11 cellular contexts compared by ENCODE assay signal in genomic region chr1:45305231-45305630, GRCh38. TPM values are rescaled to one million over a fixed set of nuclear protein-coding genes. Genes with fewer than 3 reads are reported as not detected.
DNase-seq lines count a peak whose midpoint lies in the region; ATAC-seq and TF ChIP-seq lines count a peak whose summit lies in the region.
"Had no signal": no experiment of that assay in that cellular context is flagged by ENCODE, and none has a peak within 500 bp of the region (broad histone marks: within the 10 kb centered on the region; RNA-seq: fewer than 3 reads in every experiment).

No MANE protein-coding gene starts in this region.

- no peaks in the 10 kb centered on the region for H3K27me3 ChIP-seq in BLaER1

- peaks cover 68% of the 10 kb centered on the region for H3K4me1 ChIP-seq in BLaER1

- H3K27ac ChIP-seq in BLaER1: peak overlapping the region; percentile 91
- H3K27ac ChIP-seq: WERI-Rb-1 had no signal

- no peak overlapping the region for H3K9ac ChIP-seq in BLaER1

- ATAC-seq in memory B cell (ENCODE audit: low read depth) (no peak), GM21786 (IDR thresholded peaks at IDR 0.05; ENCODE audit: unreplicated experiment) (no peak)

- in situ Hi-C loops in G401 (cut with HindIII; ENCODE audit: low sequenced_read_pairs): no loop called here

- peak overlapping the region; percentile 98 for H3K4me2 ChIP-seq in BLaER1

- no peaks in the 10 kb centered on the region for H3K9me3 Mint-ChIP-seq in activated CD4-positive, alpha-beta memory T cell treated with anti-CD3 and anti-CD28 coated beads, Interleukin-2, amount 10 ng/mL, durations not matched to agents 7 days and 5 days
- no peaks in the 10 kb centered on the region for H3K9me3 Mint-ChIP-seq in memory B cell

- TF ChIP-seq CTCF in GM12865 (IDR thresholded peaks at IDR 0.05; ENCODE audit: insufficient read depth, low read depth, low read length, missing control alignments): no peak

- POLR2A ChIA-PET in activated CD4-positive, alpha-beta memory T cell treated with anti-CD3 and anti-CD28 coated beads, Interleukin-2, amount 10 ng/mL, durations not matched to agents 7 days and 5 days (lab: Charles Lee): interaction anchor here (0.8 to 5.8 kb wide), 6 partner anchors 21 to 583 kb away, joined by 3 to 112 read pairs (median 12); partner anchors contain the start of genes CCDC163, HECTD3, HPDL and MMACHC

- peak overlapping the region; percentile 86 for H3K27ac Mint-ChIP-seq in activated CD4-positive, alpha-beta memory T cell treated with anti-CD3 and anti-CD28 coated beads, Interleukin-2, amount 10 ng/mL, durations not matched to agents 7 days and 5 days
- peak overlapping the region; percentile 95 for H3K27ac Mint-ChIP-seq in memory B cell

- H3K4me3 Mint-ChIP-seq in activated CD4-positive, alpha-beta memory T cell treated with anti-CD3 and anti-CD28 coated beads, Interleukin-2, amount 10 ng/mL, durations not matched to agents 7 days and 5 days: peak overlapping the region; percentile 43
- peak overlapping the region; percentile 89 for H3K4me3 Mint-ChIP-seq in memory B cell

- H3K4me1 Mint-ChIP-seq in activated CD4-positive, alpha-beta memory T cell treated with anti-CD3 and anti-CD28 coated beads, Interleukin-2, amount 10 ng/mL, durations not matched to agents 7 days and 5 days: peaks cover 44% of the 10 kb centered on the region
- peaks cover 24% of the 10 kb centered on the region for H3K4me1 Mint-ChIP-seq in memory B cell

- H3K36me3 ChIP-seq in BLaER1: no peaks in the 10 kb centered on the region
- H3K36me3 ChIP-seq: WERI-Rb-1 had no signal

- CTCF ChIA-PET in activated CD4-positive, alpha-beta memory T cell treated with anti-CD3 and anti-CD28 coated beads, Interleukin-2, amount 10 ng/mL, durations not matched to agents 7 days and 5 days (lab: Charles Lee): interaction anchor here (1.0 to 11.5 kb wide), 6 partner anchors 22 to 290 kb away, joined by 3 to 331 read pairs (median 4); partner anchors contain the start of genes HECTD3, HPDL, MUTYH and TESK2

- H4K20me1 ChIP-seq in BLaER1: no peaks in the 10 kb centered on the region

- no peak for DNase-seq in GM12865 (ENCODE audit: low read depth)
- DNase-seq in activated CD4-positive, alpha-beta memory T cell treated with anti-CD3 and anti-CD28 coated beads, Interleukin-2, amount 10 ng/mL, durations not matched to agents 7 days and 5 days: no peak
- DNase-seq in memory B cell (ENCODE audit: low spot score in 2 of 2): no peak
- no peak for DNase-seq in G401 (ENCODE audit: low spot score)
- no peak for DNase-seq in SHP77 treated with DMSO at 0.1 percent for 48 hours (lab: John Stamatoyannopoulos, UW)
- DNase-seq in NCI-H82 treated with DMSO at 0.1 percent for 48 hours (lab: John Stamatoyannopoulos, UW; ENCODE audit: unreplicated experiment): no peak
- DNase-seq: C1 segment of cervical spinal cord, midbrain, WERI-Rb-1 had no signal

- H3K9me3 ChIP-seq in BLaER1: no peaks in the 10 kb centered on the region; the same call in 1 of the 2 replicates

- H3K27me3 Mint-ChIP-seq in activated CD4-positive, alpha-beta memory T cell treated with anti-CD3 and anti-CD28 coated beads, Interleukin-2, amount 10 ng/mL, durations not matched to agents 7 days and 5 days: no peaks in the 10 kb centered on the region
- H3K27me3 Mint-ChIP-seq in memory B cell: no peaks in the 10 kb centered on the region

- H3K4me3 ChIP-seq in BLaER1: peak overlapping the region; percentile 74
- H3K4me3 ChIP-seq in GM12865 (ENCODE audit: low read depth, low read length): peak overlapping the region; percentile 74

- no peaks in the 10 kb centered on the region for H3K36me3 Mint-ChIP-seq in activated CD4-positive, alpha-beta memory T cell treated with anti-CD3 and anti-CD28 coated beads, Interleukin-2, amount 10 ng/mL, durations not matched to agents 7 days and 5 days (ENCODE audit: low read depth)
- no peaks in the 10 kb centered on the region for H3K36me3 Mint-ChIP-seq in memory B cell

RNA-seq across cellular contexts. Expression of gene HPDL, which starts 21.5 kb away (rescaled TPM):
- total RNA-seq in activated CD4-positive, alpha-beta memory T cell treated with anti-CD3 and anti-CD28 coated beads, Interleukin-2, amount 10 ng/mL, durations not matched to agents 7 days and 5 days: 1 to 10 TPM; 5.5 to 5.6 TPM
- not detected in 2 replicates for total RNA-seq in G401 (2014; rRNA removed; shearing (Covaris generic))

RNA-seq across cellular contexts. Expression of gene TOE1, which starts 34.7 kb away (rescaled TPM):
- total RNA-seq in activated CD4-positive, alpha-beta memory T cell treated with anti-CD3 and anti-CD28 coated beads, Interleukin-2, amount 10 ng/mL, durations not matched to agents 7 days and 5 days: 10 to 100 TPM; 16.6 to 18.3 TPM
- total RNA-seq in G401 (2014; rRNA removed; shearing (Covaris generic)): 21.4 and 25.0 TPM in 2 replicates

RNA-seq across cellular contexts. Expression of gene MUTYH, which starts 35.0 kb away (rescaled TPM):
- total RNA-seq in activated CD4-positive, alpha-beta memory T cell treated with anti-CD3 and anti-CD28 coated beads, Interleukin-2, amount 10 ng/mL, durations not matched to agents 7 days and 5 days: 10 to 100 TPM; 37.2 to 39.2 TPM
- 20.7 and 29.5 TPM in 2 replicates for total RNA-seq in G401 (2014; rRNA removed; shearing (Covaris generic))
